8 cellular contexts compared by ENCODE assay signal in genomic region chr9:112348257-112348992, GRCh38. TPM values are rescaled to one million over a fixed set of nuclear protein-coding genes. Genes with fewer than 3 reads are reported as not detected.
DNase-seq lines count a peak whose midpoint lies in the region; ATAC-seq and TF ChIP-seq lines count a peak whose summit lies in the region.

No MANE protein-coding gene starts in this region.

- no peak overlapping the region for H2BK5ac ChIP-seq in trophoblast cell (ENCODE audit: low read depth, low read length, poor library complexity)

- no peaks in the 10 kb centered on the region for H3K79me1 ChIP-seq in trophoblast cell (ENCODE audit: low read length)

- TF ChIP-seq CTCF in Panc1 (IDR thresholded peaks at IDR 0.05): no peak
- TF ChIP-seq CTCF in thoracic aorta (IDR thresholded peaks at IDR 0.05): no peak

- no peak overlapping the region for H2BK12ac ChIP-seq in trophoblast cell (ENCODE audit: low read length)

- H2BK120ac ChIP-seq in trophoblast cell (ENCODE audit: insufficient read depth, low read length, poor library complexity): no peak overlapping the region

- H3K9me3 ChIP-seq in Panc1 (ENCODE audit: control insufficient read depth, insufficient read depth, low read depth, low read length) (no peaks in the 10 kb centered on the region), trophoblast cell (ENCODE audit: insufficient read depth, low read depth, low read length) (no peaks in the 10 kb centered on the region), thoracic aorta (no peaks in the 10 kb centered on the region)

- no peak for DNase-seq in Panc1 (ENCODE audit: low read depth, low spot score)
- DNase-seq in Right ventricle myocardium inferior (ENCODE audit: missing footprints): peak; percentile 95
- DNase-seq in trophoblast cell: peak; percentile 72 to 94
- DNase-seq in thoracic aorta (ENCODE audit: low spot score): peak; percentile 25
- DNase-seq in NCI-H2196 treated with DMSO at 0.1 percent for 48 hours (lab: John Stamatoyannopoulos, UW; ENCODE audit: unreplicated experiment): no peak

- peak overlapping the region; percentile 77 for H3K27ac ChIP-seq in Panc1 (ENCODE audit: low read length)
- H3K27ac ChIP-seq in trophoblast cell (ENCODE audit: low read depth, low read length): no peak overlapping the region
- no peak overlapping the region for H3K27ac ChIP-seq in thoracic aorta

- no peak overlapping the region for H4K12ac ChIP-seq in trophoblast cell (ENCODE audit: low read depth, low read length)

- no TSS peak for BruUV-seq in Panc1 (replicated peaks; lab: Mats Ljungman, UMichigan)

- no peak overlapping the region for H3K14ac ChIP-seq in trophoblast cell (ENCODE audit: low read length)

- intact Hi-C loops in Panc1 (cut with micrococcal nuclease; ENCODE audit: unreplicated experiment) (no loop called here), Right ventricle myocardium inferior (cut with DNase I) (no loop called here)

- H3K27me3 ChIP-seq in Panc1 (ENCODE audit: control insufficient read depth, insufficient read depth, low read length) (no peaks in the 10 kb centered on the region), trophoblast cell (ENCODE audit: insufficient read depth, low read length) (no peaks in the 10 kb centered on the region), thoracic aorta (replicated peaks; ENCODE audit: insufficient read depth) (no peaks in the 10 kb centered on the region)

- POLR2A ChIA-PET in Panc1 (lab: Charles Lee): no interaction called here

- peak; percentile 92 for ATAC-seq in Panc1
- peak; percentile 86 for ATAC-seq in Right ventricle myocardium inferior
- peak; percentile 36 for ATAC-seq in thoracic aorta (ENCODE audit: insufficient number of reproducible peaks, low FRiP score, low read depth)
- no peak for ATAC-seq in GM18873 (IDR thresholded peaks at IDR 0.05; ENCODE audit: low FRiP score, unreplicated experiment)

- no peak overlapping the region for H3K4ac ChIP-seq in trophoblast cell (ENCODE audit: low read depth, low read length)

- H3K4me1 ChIP-seq in Panc1 (ENCODE audit: control insufficient read depth, insufficient read depth, low read length) (no peaks in the 10 kb centered on the region), trophoblast cell (ENCODE audit: control insufficient read depth in 1 of 2, insufficient read depth in 2 of 2, low read length in 2 of 2) (peaks cover 0 to 2% of the 10 kb centered on the region in 2 experiments), thoracic aorta (ENCODE audit: control insufficient read depth in 1 of 2, low read depth in 2 of 2) (peaks cover 0 to 6% of the 10 kb centered on the region in 2 donors)

- H3K9me3 Mint-ChIP-seq in activated naive CD8-positive, alpha-beta T cell (ENCODE audit: low read depth): no peaks in the 10 kb centered on the region

- H2AFZ ChIP-seq in trophoblast cell (ENCODE audit: insufficient read depth, low read length, poor library complexity): no peak overlapping the region

- no peaks in the 10 kb centered on the region for H3K36me3 Mint-ChIP-seq in activated naive CD8-positive, alpha-beta T cell

- H4K91ac ChIP-seq in trophoblast cell (ENCODE audit: low read depth, low read length): no peak overlapping the region

- no peak overlapping the region for H4K8ac ChIP-seq in trophoblast cell (ENCODE audit: low read depth, low read length)

- peak overlapping the region; percentile 91 for H3K27ac Mint-ChIP-seq in activated naive CD8-positive, alpha-beta T cell

- no peaks in the 10 kb centered on the region for H3K36me3 ChIP-seq in Panc1 (ENCODE audit: control insufficient read depth, insufficient read depth, low read length)
- no peaks in the 10 kb centered on the region for H3K36me3 ChIP-seq in trophoblast cell (ENCODE audit: control insufficient read depth in 1 of 2, insufficient read depth in 2 of 2, low read length in 2 of 2)
- H3K36me3 ChIP-seq in thoracic aorta: no peaks in the 10 kb centered on the region

- no peak overlapping the region for H3K9ac ChIP-seq in trophoblast cell (ENCODE audit: low read length)

- CTCF ChIA-PET in Panc1 (lab: Charles Lee): no interaction called here

- no peaks in the 10 kb centered on the region for H3K79me2 ChIP-seq in trophoblast cell (ENCODE audit: control insufficient read depth, insufficient read depth, low read length, poor library complexity)

- peak overlapping the region; percentile 37 for H3K4me3 ChIP-seq in GM08714 (ENCODE audit: low read length)
- peak overlapping the region; percentile 34 to 66 for H3K4me3 ChIP-seq in Panc1 (ENCODE audit: low read depth in 2 of 2, low read length in 2 of 2)
- H3K4me3 ChIP-seq in trophoblast cell (ENCODE audit: low read depth, low read length): no peak overlapping the region
- peak overlapping the region; percentile 73 for H3K4me3 ChIP-seq in thoracic aorta

- peaks cover 9% of the 10 kb centered on the region for H3K4me1 Mint-ChIP-seq in activated naive CD8-positive, alpha-beta T cell (ENCODE audit: low read depth)

- H3K4me3 Mint-ChIP-seq in activated naive CD8-positive, alpha-beta T cell: peak overlapping the region; percentile 89

- WGBS in trophoblast cell (ENCODE audit: extremely low coverage, insufficient coverage, insufficient read length): no CpG with 5 or more reads among the region's 19 CpGs

- H3K27me3 Mint-ChIP-seq in activated naive CD8-positive, alpha-beta T cell: no peaks in the 10 kb centered on the region

- H3K18ac ChIP-seq in trophoblast cell (ENCODE audit: low read length): no peak overlapping the region

- H3K23ac ChIP-seq in trophoblast cell (ENCODE audit: low read length): no peak overlapping the region

- in situ Hi-C loops in Panc1 (cut with HindIII; ENCODE audit: low pct_unique_long_range_greater_than_20kb, low sequenced_read_pairs): no loop called here

- no peak overlapping the region for H2AK5ac ChIP-seq in trophoblast cell (ENCODE audit: low read length)

- peak overlapping the region; percentile 43 for H3K4me2 ChIP-seq in trophoblast cell (ENCODE audit: low read length)

RNA-seq across cellular contexts. Expression of gene PTBP3, which starts 15.0 kb away (rescaled TPM):
- total RNA-seq in Panc1 (2021; ENCODE audit: unreplicated experiment): 82.5 TPM
- 18.1 TPM for polyA plus RNA-seq in Panc1 (2012; ENCODE audit: insufficient read length)
- total RNA-seq in Right ventricle myocardium inferior: 21.0 TPM
- polyA plus RNA-seq in trophoblast cell (2013): 64.1 and 68.0 TPM in 2 replicates
- 10 to 100 TPM; 26.5 to 55.6 TPM for total RNA-seq in thoracic aorta

RNA-seq across cellular contexts. Expression of gene HSDL2, which starts 31.5 kb away (rescaled TPM):
- total RNA-seq in Panc1 (2021; ENCODE audit: unreplicated experiment): 32.2 TPM
- polyA plus RNA-seq in Panc1 (2012; ENCODE audit: insufficient read length): 26.0 TPM
- total RNA-seq in Right ventricle myocardium inferior: 270 TPM
- 16.2 and 16.4 TPM in 2 replicates for polyA plus RNA-seq in trophoblast cell (2013)
- 10 to 100 TPM; 31.7 to 36.3 TPM for total RNA-seq in thoracic aorta

Comparison
In these comparisons a context has a peak if more than half of its experiments do, and no peak if none do; other contexts are left out.
1. DNase-seq: peak in Right ventricle myocardium inferior (single experiment), trophoblast cell (2 of 2) and thoracic aorta (single experiment); none in Panc1 (single experiment) and NCI-H2196 treated with DMSO at 0.1 percent for 48 hours (single experiment).